In the genomic region with DNA sequence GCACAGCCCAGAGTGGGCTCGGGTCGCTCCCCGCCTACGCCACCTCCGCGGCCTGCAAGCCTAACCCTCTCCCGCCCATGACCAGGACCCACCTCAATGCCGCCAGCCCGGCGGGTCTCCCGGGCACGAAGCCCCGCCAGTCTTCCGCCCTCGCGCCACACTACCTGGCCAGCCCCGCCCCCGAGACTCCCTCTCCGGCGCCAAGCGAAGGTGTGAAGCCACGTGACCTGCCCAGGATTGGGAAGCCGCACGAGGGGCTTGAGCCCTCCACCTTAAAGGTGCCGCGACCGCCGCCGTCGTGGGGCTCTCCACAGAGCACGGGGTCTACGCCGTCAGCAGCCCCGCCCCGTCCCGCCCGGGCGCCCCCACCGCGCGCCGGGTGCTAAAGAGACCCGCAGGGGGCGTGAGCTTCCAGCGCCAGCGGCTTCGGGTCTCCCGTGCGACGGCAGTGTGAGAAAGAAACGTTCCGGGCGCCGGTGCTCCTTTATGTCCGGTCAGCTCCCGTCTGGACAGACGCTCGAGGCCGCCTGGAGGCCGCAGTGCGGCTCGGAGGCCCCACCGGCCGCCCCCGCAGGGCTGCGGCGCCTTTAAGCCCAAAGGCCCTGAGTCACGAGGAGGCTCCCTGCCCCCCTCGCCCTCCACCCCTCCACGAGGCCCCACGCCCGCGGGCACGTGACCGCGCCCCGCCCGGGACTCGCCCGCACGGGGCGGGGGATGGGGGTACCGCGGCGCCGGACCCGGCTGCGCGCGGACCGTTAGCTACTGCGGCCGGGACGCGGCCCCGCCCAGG, we compare ENCODE assay signal across 8 cellular contexts. TPM values are rescaled to one million over a fixed set of nuclear protein-coding genes. Genes with fewer than 3 reads are reported as not detected.
A peak's percentile ranks its signal among the peaks of the same experiment; 100 is the strongest.
DNase-seq lines count a peak whose midpoint lies in the region; ATAC-seq and TF ChIP-seq lines count a peak whose summit lies in the region.

CPEB1 (minus strand) TSS at position 319 of the 790 bp plus-strand sequence. CDS start 18,904 bp downstream, outside the sequence.

- no peak within 1 kb of the TSS for H3K27ac ChIP-seq in CD8-positive, alpha-beta T cell (ENCODE audit: low read depth, low read length)
- no peak within 1 kb of the TSS for H3K27ac ChIP-seq in ectodermal cell (ENCODE audit: insufficient read depth, low read depth, low read length, poor library complexity, severe bottlenecking)

- H3K27me3 ChIP-seq in CD8-positive, alpha-beta T cell (ENCODE audit: insufficient read depth, low read length) = no peaks in the 10 kb centered on the region
- peaks cover 74% of the 10 kb centered on the region for H3K27me3 ChIP-seq in ectodermal cell (ENCODE audit: control insufficient read depth, insufficient read depth, low read length, poor library complexity, severe bottlenecking)

- H3K36me3 ChIP-seq in CD8-positive, alpha-beta T cell (ENCODE audit: insufficient read depth, low read length) = no peaks in the 10 kb centered on the region
- no peaks in the 10 kb centered on the region for H3K36me3 ChIP-seq in ectodermal cell (ENCODE audit: control insufficient read depth, insufficient read depth, low read length)

- H3K36me3 Mint-ChIP-seq in CD8-positive, alpha-beta T cell = no peaks in the 10 kb centered on the region
- H3K36me3 Mint-ChIP-seq in activated CD4-positive, alpha-beta T cell treated with anti-CD3 and anti-CD28 coated beads for 36 hours (ENCODE audit: low read depth) = no peaks in the 10 kb centered on the region

- H3K4me1 ChIP-seq in CD8-positive, alpha-beta T cell (ENCODE audit: insufficient read depth, low read length) = peaks cover 20% of the 10 kb centered on the region
- H3K4me1 ChIP-seq in ectodermal cell (ENCODE audit: control insufficient read depth, insufficient read depth, low read length) = peaks cover 12% of the 10 kb centered on the region

- no peaks in the 10 kb centered on the region for H3K9me3 Mint-ChIP-seq in CD8-positive, alpha-beta T cell
- no peaks in the 10 kb centered on the region for H3K9me3 Mint-ChIP-seq in activated CD4-positive, alpha-beta T cell treated with anti-CD3 and anti-CD28 coated beads for 36 hours (ENCODE audit: low read depth)

- H3K9me3 ChIP-seq in CD8-positive, alpha-beta T cell (ENCODE audit: low read length) = no peaks in the 10 kb centered on the region
- H3K9me3 ChIP-seq in ectodermal cell (ENCODE audit: control insufficient read depth, low read length) = no peaks in the 10 kb centered on the region

- peak; percentile 60 for ATAC-seq in CD8-positive, alpha-beta T cell
- peak; percentile 32 for ATAC-seq in HG02938 (IDR thresholded peaks at IDR 0.05; ENCODE audit: unreplicated experiment)
- peak; percentile 66 for ATAC-seq in activated CD4-positive, alpha-beta T cell treated with anti-CD3 and anti-CD28 coated beads for 36 hours

- H3K4me3 Mint-ChIP-seq in CD8-positive, alpha-beta T cell = peak within 1 kb of the TSS; percentile 78
- no peak within 1 kb of the TSS for H3K4me3 Mint-ChIP-seq in activated CD4-positive, alpha-beta T cell treated with anti-CD3 and anti-CD28 coated beads for 36 hours

- CTCF ChIA-PET in CD8-positive, alpha-beta T cell (lab: Charles Lee) = no interaction called here
- CTCF ChIA-PET in activated CD4-positive, alpha-beta T cell treated with anti-CD3 and anti-CD28 coated beads for 36 hours (lab: Charles Lee) = interaction anchor here (0.7 kb wide), 1 partner anchor 356 kb away, joined by 3 read pairs; no protein-coding TSS in a partner anchor

- intact Hi-C loops in CD8-positive, alpha-beta T cell (cut with DNase I, micrococcal nuclease) = loop anchor here in 1 of 2 experiments (1.0 to 5.0 kb wide), 3 partner anchors 65 to 107 kb away; partner anchors contain the start of gene RPS17
- intact Hi-C loops in activated CD4-positive, alpha-beta T cell treated with anti-CD3 and anti-CD28 coated beads for 36 hours (cut with DNase I, micrococcal nuclease) = loop anchor here in 1 of 2 experiments (1.0 to 5.0 kb wide), 3 partner anchors 33 to 105 kb away; partner anchors contain the start of genes AP3B2 and RPS17

- peaks cover 12% of the 10 kb centered on the region for H3K4me1 Mint-ChIP-seq in CD8-positive, alpha-beta T cell (ENCODE audit: low read depth)
- H3K4me1 Mint-ChIP-seq in activated CD4-positive, alpha-beta T cell treated with anti-CD3 and anti-CD28 coated beads for 36 hours = peaks cover 3% of the 10 kb centered on the region

- peaks cover 21% of the 10 kb centered on the region for H3K27me3 Mint-ChIP-seq in CD8-positive, alpha-beta T cell (ENCODE audit: low read depth)
- peaks cover 42% of the 10 kb centered on the region for H3K27me3 Mint-ChIP-seq in activated CD4-positive, alpha-beta T cell treated with anti-CD3 and anti-CD28 coated beads for 36 hours

- WGBS in ectodermal cell, 2 experiments = 15 to 18% methylated on average over 96 of the region's 96 CpGs

- no peak within 1 kb of the TSS for H3K27ac Mint-ChIP-seq in CD8-positive, alpha-beta T cell
- no peak within 1 kb of the TSS for H3K27ac Mint-ChIP-seq in activated CD4-positive, alpha-beta T cell treated with anti-CD3 and anti-CD28 coated beads for 36 hours

- H3K4me3 ChIP-seq in CD8-positive, alpha-beta T cell (ENCODE audit: low read depth, low read length) = peak within 1 kb of the TSS; percentile 60
- peak within 1 kb of the TSS; percentile 28 for H3K4me3 ChIP-seq in ectodermal cell (ENCODE audit: insufficient read depth, low read depth, low read length)

- POLR2A ChIA-PET in CD8-positive, alpha-beta T cell (lab: Charles Lee) = interaction anchor here (0.7 kb wide), 1 partner anchor 24 kb away, joined by 4 read pairs; no protein-coding TSS in a partner anchor
- POLR2A ChIA-PET in activated CD4-positive, alpha-beta T cell treated with anti-CD3 and anti-CD28 coated beads for 36 hours (lab: Charles Lee) = no interaction called here

- TF ChIP-seq CTCF in CD8-positive, alpha-beta T cell (IDR thresholded peaks at IDR 0.05) = peak; percentile 22

- peak in 6 of 7 experiments; percentile 9 to 61 (median 41) for DNase-seq in CD8-positive, alpha-beta T cell
- peak; percentile 60 for DNase-seq in activated CD4-positive, alpha-beta T cell treated with anti-CD3 and anti-CD28 coated beads for 36 hours
- DNase-seq in lung microvascular endothelial cell (ENCODE audit: low read depth in 2 of 2) = peak; percentile 12 to 16
- peak; percentile 7 to 41 for DNase-seq in stimulated activated CD8-positive, alpha-beta memory T cell treated with anti-CD3 and anti-CD28 coated beads, Interleukin-4, amount 100 ng/mL, for 4 hours (ENCODE audit: low read depth in 2 of 2, low spot score in 1 of 2)
- no peak for DNase-seq in KG1 (lab: John Stamatoyannopoulos, UW)
- DNase-seq in HPDE6-E6E7 (ENCODE audit: extremely low spot score) = no peak

RNA-seq across cellular contexts. Expression of gene CPEB1, which starts in this region (rescaled TPM):
- under 1 TPM; 0.27 to 0.53 TPM for total RNA-seq in CD8-positive, alpha-beta T cell
- under 1 TPM; 0.16 to 0.18 TPM for total RNA-seq in activated CD4-positive, alpha-beta T cell treated with anti-CD3 and anti-CD28 coated beads for 36 hours
- polyA plus RNA-seq in ectodermal cell (2013, experiment 1 of 4) = 4.7 TPM
- 5.7 TPM for polyA plus RNA-seq in ectodermal cell (2013, experiment 2 of 4)
- polyA plus RNA-seq in ectodermal cell (2013, experiment 3 of 4) = 3.2 TPM
- polyA plus RNA-seq in ectodermal cell (2013, experiment 4 of 4) = 5.3 TPM
- under 0.01 TPM in 1 of 2 replicates, not detected in the other for total RNA-seq in lung microvascular endothelial cell

Comparison
In these comparisons a context has a peak if more than half of its experiments do, and no peak if none do; other contexts are left out.
1. Peak in DNase-seq, ATAC-seq and H3K4me3 ChIP-seq in CD8-positive, alpha-beta T cell; RNA of the gene not detected or under 1 TPM.
2. Peak in DNase-seq and ATAC-seq in activated CD4-positive, alpha-beta T cell treated with anti-CD3 and anti-CD28 coated beads for 36 hours; RNA of the gene not detected or under 1 TPM.
3. Peak in DNase-seq in lung microvascular endothelial cell; RNA of the gene not detected or under 1 TPM.
4. DNase-seq: peak in stimulated activated CD8-positive, alpha-beta memory T cell treated with anti-CD3 and anti-CD28 coated beads, Interleukin-4, amount 100 ng/mL, for 4 hours (2 of 2); none in KG1 (single experiment) and HPDE6-E6E7 (single experiment).
5. Peak in every context shown above with its lines, with median percentiles within 50 percentile points of each other: ATAC-seq.